15 cellular contexts compared by ENCODE assay signal in the genomic region with DNA sequence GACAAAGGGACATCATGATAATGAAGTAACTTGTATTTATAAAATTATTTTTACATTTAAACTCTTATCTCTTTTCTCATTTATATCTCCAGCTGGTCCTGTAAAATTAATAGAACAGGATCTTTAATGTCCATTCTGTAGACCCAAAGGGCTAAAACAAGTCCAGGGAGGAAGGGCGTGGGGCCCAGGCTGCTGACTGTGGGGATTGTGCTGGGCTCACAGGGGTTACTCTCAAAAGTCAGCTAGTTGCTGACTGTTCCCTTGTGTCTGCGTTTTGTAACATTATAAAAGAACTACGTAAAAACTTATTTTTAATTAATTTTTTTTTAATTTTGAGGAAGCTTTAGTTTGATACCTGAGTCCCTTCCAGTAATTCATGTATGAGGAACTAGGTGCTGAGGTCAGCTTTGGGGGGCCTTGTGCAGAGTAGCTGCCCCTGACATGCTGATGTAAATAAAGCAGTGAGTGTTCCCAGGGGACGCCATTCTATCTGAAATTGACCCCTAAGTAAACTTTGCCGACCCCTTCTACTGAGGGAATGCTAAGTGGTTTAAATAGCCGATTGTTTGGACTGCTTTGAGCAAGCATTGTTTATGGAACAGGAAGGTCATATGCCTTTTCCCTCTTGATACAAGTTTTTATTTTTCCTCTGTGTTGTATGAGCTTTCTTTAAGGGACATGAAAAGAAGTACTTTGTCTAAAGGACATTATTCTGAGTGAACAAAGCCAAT.
"Had no signal": no experiment of that assay in that cellular context is flagged by ENCODE, and none has a peak within 500 bp of the region (broad histone marks: within the 10 kb centered on the region; RNA-seq: fewer than 3 reads in every experiment).

No MANE protein-coding gene starts in this region.

- H2AFZ ChIP-seq: parathyroid adenoma had no signal

- FAIRE-seq: kidney, small intestine had no signal

- H3K4me1 ChIP-seq: parathyroid adenoma had no signal

- H3K27ac ChIP-seq: parathyroid adenoma, WERI-Rb-1 had no signal

- H3K36me3 ChIP-seq: WERI-Rb-1 had no signal

- H3K4me3 ChIP-seq: esophagus muscularis mucosa, lung had no signal

- H3K9me3 ChIP-seq: esophagus muscularis mucosa, SK-N-SH had no signal

- H3K9ac ChIP-seq: parathyroid adenoma, SK-N-SH had no signal

- DNase-seq: activated CD4-positive, alpha-beta T cell treated with anti-CD3 and anti-CD28 coated beads, Interleukin-2, amount 50 U/mL, for 48 hours; activated naive CD4-positive, alpha-beta T cell treated with anti-CD3 and anti-CD28 coated beads, Interleukin-2, amount 10 ng/mL, durations not matched to agents 7 days and 5 days; activated T-cell treated with anti-CD3 and anti-CD28 coated beads, Interleukin-2, amount 50 U/mL, for 1 hour; hypothalamus; kidney; naive B cell; SK-N-SH; small intestine; stimulated activated CD4-positive, alpha-beta T cell treated with anti-CD3 and anti-CD28 coated beads, Interleukin-4, amount 100 ng/mL, for 4 hours; stimulated activated CD8-positive, alpha-beta memory T cell treated with anti-CD3 and anti-CD28 coated beads, Interleukin-4, amount 100 ng/mL, for 48 hours; stimulated activated naive CD4-positive, alpha-beta T cell treated with Interleukin-2 at 50 U/mL for 16 hours; WERI-Rb-1 had no signal

- H3K27me3 ChIP-seq: esophagus muscularis mucosa had no signal

- H3K4me2 ChIP-seq: SK-N-SH had no signal
